ENCODE assay signal across 1 cellular context in the genomic region with DNA sequence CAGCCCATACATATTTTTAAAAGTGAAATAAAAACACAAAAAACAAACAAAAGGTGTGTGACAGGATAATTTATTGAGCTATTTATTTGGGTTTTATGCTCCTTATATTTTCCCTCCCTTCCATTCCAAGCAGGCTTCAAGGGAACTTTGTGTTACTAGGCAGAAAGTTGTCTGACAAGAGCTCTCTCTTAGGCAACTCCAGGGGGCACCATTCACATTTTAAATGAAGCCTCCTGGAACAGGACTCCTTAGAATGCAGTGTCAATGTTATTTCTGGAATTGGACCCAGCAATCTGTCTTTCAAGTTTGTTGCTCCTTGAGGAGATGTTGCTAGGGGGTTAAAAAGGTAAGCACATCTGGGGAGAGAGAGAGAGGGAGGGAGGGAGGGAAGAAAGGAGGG.
TF ChIP-seq lines count a peak whose summit lies in the region.

No MANE protein-coding gene starts in this region.

TF ChIP-seq in SK-N-SH treated with all-trans-retinoic acid at 6 μM for 48 hours, 23 proteins besides CTCF, POLR2A, EP300 and RAD21 (continued from another document):
- TF ChIP-seq, protein P1, sequence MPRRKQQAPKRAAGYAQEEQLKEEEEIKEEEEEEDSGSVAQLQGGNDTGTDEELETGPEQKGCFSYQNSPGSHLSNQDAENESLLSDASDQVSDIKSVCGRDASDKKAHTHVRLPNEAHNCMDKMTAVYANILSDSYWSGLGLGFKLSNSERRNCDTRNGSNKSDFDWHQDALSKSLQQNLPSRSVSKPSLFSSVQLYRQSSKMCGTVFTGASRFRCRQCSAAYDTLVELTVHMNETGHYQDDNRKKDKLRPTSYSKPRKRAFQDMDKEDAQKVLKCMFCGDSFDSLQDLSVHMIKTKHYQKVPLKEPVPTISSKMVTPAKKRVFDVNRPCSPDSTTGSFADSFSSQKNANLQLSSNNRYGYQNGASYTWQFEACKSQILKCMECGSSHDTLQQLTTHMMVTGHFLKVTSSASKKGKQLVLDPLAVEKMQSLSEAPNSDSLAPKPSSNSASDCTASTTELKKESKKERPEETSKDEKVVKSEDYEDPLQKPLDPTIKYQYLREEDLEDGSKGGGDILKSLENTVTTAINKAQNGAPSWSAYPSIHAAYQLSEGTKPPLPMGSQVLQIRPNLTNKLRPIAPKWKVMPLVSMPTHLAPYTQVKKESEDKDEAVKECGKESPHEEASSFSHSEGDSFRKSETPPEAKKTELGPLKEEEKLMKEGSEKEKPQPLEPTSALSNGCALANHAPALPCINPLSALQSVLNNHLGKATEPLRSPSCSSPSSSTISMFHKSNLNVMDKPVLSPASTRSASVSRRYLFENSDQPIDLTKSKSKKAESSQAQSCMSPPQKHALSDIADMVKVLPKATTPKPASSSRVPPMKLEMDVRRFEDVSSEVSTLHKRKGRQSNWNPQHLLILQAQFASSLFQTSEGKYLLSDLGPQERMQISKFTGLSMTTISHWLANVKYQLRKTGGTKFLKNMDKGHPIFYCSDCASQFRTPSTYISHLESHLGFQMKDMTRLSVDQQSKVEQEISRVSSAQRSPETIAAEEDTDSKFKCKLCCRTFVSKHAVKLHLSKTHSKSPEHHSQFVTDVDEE (CRISPR knock-in tag; IDR thresholded peaks at IDR 0.05): no peak
- TF ChIP-seq RARB (CRISPR knock-in tag; IDR thresholded peaks at IDR 0.05) (no peak), OSR1 (CRISPR knock-in tag; IDR thresholded peaks at IDR 0.05) (no peak), SNAI2 (CRISPR knock-in tag; IDR thresholded peaks at IDR 0.05) (no peak), ZNF8 (CRISPR knock-in tag; IDR thresholded peaks at IDR 0.05) (no peak), GLIS3 (CRISPR knock-in tag; IDR thresholded peaks at IDR 0.05) (no peak), CSDC2 (CRISPR knock-in tag; IDR thresholded peaks at IDR 0.05) (no peak), ZNF565 (CRISPR knock-in tag; conservative IDR thresholded peaks at IDR 0.05; ENCODE audit: low read depth) (no peak), ZNF70 (CRISPR knock-in tag; IDR thresholded peaks at IDR 0.05) (no peak), BACH2 (CRISPR knock-in tag; IDR thresholded peaks at IDR 0.05; ENCODE audit: borderline replicate concordance) (no peak), TCF4 (CRISPR knock-in tag; IDR thresholded peaks at IDR 0.05; ENCODE audit: borderline replicate concordance) (no peak), TOX (CRISPR knock-in tag; IDR thresholded peaks at IDR 0.05; ENCODE audit: borderline replicate concordance) (no peak), PPARA (CRISPR knock-in tag; IDR thresholded peaks at IDR 0.05; ENCODE audit: borderline replicate concordance) (no peak), ISL1 (CRISPR knock-in tag; IDR thresholded peaks at IDR 0.05) (no peak)
- TF ChIP-seq, protein P2, sequence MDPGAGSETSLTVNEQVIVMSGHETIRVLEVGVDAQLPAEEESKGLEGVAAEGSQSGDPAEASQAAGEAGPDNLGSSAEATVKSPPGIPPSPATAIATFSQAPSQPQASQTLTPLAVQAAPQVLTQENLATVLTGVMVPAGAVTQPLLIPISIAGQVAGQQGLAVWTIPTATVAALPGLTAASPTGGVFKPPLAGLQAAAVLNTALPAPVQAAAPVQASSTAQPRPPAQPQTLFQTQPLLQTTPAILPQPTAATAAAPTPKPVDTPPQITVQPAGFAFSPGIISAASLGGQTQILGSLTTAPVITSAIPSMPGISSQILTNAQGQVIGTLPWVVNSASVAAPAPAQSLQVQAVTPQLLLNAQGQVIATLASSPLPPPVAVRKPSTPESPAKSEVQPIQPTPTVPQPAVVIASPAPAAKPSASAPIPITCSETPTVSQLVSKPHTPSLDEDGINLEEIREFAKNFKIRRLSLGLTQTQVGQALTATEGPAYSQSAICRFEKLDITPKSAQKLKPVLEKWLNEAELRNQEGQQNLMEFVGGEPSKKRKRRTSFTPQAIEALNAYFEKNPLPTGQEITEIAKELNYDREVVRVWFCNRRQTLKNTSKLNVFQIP (CRISPR knock-in tag; IDR thresholded peaks at IDR 0.05; ENCODE audit: borderline replicate concordance, low read depth): no peak
- TF ChIP-seq, protein P3, sequence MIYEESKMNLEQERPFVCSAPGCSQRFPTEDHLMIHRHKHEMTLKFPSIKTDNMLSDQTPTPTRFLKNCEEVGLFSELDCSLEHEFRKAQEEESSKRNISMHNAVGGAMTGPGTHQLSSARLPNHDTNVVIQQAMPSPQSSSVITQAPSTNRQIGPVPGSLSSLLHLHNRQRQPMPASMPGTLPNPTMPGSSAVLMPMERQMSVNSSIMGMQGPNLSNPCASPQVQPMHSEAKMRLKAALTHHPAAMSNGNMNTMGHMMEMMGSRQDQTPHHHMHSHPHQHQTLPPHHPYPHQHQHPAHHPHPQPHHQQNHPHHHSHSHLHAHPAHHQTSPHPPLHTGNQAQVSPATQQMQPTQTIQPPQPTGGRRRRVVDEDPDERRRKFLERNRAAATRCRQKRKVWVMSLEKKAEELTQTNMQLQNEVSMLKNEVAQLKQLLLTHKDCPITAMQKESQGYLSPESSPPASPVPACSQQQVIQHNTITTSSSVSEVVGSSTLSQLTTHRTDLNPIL (CRISPR knock-in tag; IDR thresholded peaks at IDR 0.05; ENCODE audit: low read depth): no peak
TF ChIP-seq in SK-N-SH treated with all-trans-retinoic acid at 6 μM for 48 hours: peak in this region for 0.
